17 cellular contexts compared by ENCODE assay signal in the genomic region with DNA sequence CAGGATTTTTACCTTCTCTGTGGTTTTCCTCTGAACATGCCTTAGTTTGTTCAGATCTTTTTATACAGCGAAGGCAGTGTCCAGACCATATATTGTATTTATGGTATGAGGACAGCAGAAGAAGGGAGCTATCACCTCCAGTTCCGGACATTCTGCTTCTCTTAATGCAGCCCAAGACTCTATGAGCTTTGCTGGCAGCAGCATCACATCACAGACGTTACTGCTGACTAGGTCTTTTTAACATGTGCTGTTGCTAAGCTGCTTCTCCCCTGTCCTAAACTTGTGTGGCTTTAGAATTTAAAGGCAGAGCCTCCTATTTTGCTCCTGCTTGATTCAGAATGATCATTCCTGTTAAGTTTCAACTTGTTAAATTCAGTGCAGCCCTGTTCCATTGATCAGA. TPM values are rescaled to one million over a fixed set of nuclear protein-coding genes. Genes with fewer than 3 reads are reported as not detected.
DNase-seq lines count a peak whose midpoint lies in the region; ATAC-seq, FAIRE-seq and TF ChIP-seq lines count a peak whose summit lies in the region.
"Had no signal": no experiment of that assay in that cellular context is flagged by ENCODE, and none has a peak within 500 bp of the region (broad histone marks: within the 10 kb centered on the region; RNA-seq: fewer than 3 reads in every experiment).

No MANE protein-coding gene starts in this region.

- H3F3A ChIP-seq in PC-9 (ENCODE audit: insufficient read depth, low read depth): peaks cover 40% of the 10 kb centered on the region
- no peaks in the 10 kb centered on the region for H3F3A ChIP-seq in neural cell (ENCODE audit: insufficient read depth, low read length, poor library complexity, severe bottlenecking)

- peak overlapping the region; percentile 74 to 92 (median 85) for H3K4me2 ChIP-seq in BLaER1 treated with 17β-estradiol and CSF1 and Interleukin-3, amounts not matched to agents 10 nM and 100 nM
- H3K4me2 ChIP-seq in PC-9 (no peak overlapping the region), endothelial cell of umbilical vein (ENCODE audit: insufficient read depth, low read length) (peak overlapping the region; percentile 0), neural cell (ENCODE audit: low read length) (no peak overlapping the region)

- H3K4me3 ChIP-seq in BLaER1 treated with 17β-estradiol and CSF1 and Interleukin-3, amounts not matched to agents 10 nM and 100 nM: no peak overlapping the region; a peak in 1 of 20 replicates
- H3K4me3 ChIP-seq in PC-9: no peak overlapping the region
- H3K4me3 ChIP-seq in endothelial cell of umbilical vein (replicated peaks in 1 of 3; ENCODE audit: insufficient read depth in 1 of 3, low read depth in 1 of 3, low read length in 3 of 3): no peak overlapping the region
- H3K4me3 ChIP-seq in neural cell (ENCODE audit: low read length): peak overlapping the region; percentile 17
- H3K4me3 ChIP-seq: adrenal gland, HAP-1, ovary, SK-N-MC had no signal

- no peak for TF ChIP-seq CTCF in PC-9 (conservative IDR thresholded peaks at IDR 0.05)
- no peak for TF ChIP-seq CTCF in endothelial cell of umbilical vein (IDR thresholded peaks at IDR 0.05; ENCODE audit: extremely low read depth in 1 of 2, insufficient read depth in 1 of 2, low read depth in 1 of 2, low read length in 2 of 2)
- TF ChIP-seq CTCF in neural cell (IDR thresholded peaks at IDR 0.05; ENCODE audit: poor library complexity, severe bottlenecking): no peak

- H3K9me2 ChIP-seq in PC-9 (ENCODE audit: insufficient read depth) (no peaks in the 10 kb centered on the region), neural cell (ENCODE audit: insufficient read depth, low read length) (no peaks in the 10 kb centered on the region)

- TF ChIP-seq POLR2A in endothelial cell of umbilical vein (IDR thresholded peaks at IDR 0.05; ENCODE audit: low read depth, low read length): no peak

- intact Hi-C loops in PC-9 (cut with micrococcal nuclease; ENCODE audit: unreplicated experiment): loop anchor here (5.0 kb wide), 1 partner anchor 114 kb away; no protein-coding TSS in a partner anchor
- intact Hi-C loops in endothelial cell of umbilical vein (cut with micrococcal nuclease): loop anchor here (1.0 to 2.0 kb wide), 8 partner anchors 9 to 110 kb away; a partner anchor contains a TSS

- H3K4me1 ChIP-seq in BLaER1 treated with 17β-estradiol and CSF1 and Interleukin-3, amounts not matched to agents 10 nM and 100 nM: peaks cover 44 to 99% (median 85%) of the 10 kb centered on the region in 10 experiments
- H3K4me1 ChIP-seq in PC-9 (replicated peaks; ENCODE audit: insufficient read depth) (peaks cover 85% of the 10 kb centered on the region), endothelial cell of umbilical vein (ENCODE audit: control insufficient read depth, extremely low read depth, insufficient read depth, low read length) (peaks cover 38% of the 10 kb centered on the region)
- H3K4me1 ChIP-seq: HAP-1 had no signal

- TF ChIP-seq EP300 in neural cell (conservative IDR thresholded peaks at IDR 0.05; ENCODE audit: poor library complexity, severe bottlenecking): no peak

- BruUV-seq in PC-9 (replicated peaks; lab: Mats Ljungman, UMichigan): no TSS peak
- BruUV-seq in endothelial cell of umbilical vein (replicated peaks; lab: Mats Ljungman, UMichigan): no TSS peak

- DNase-seq in PC-9 (no peak), endothelial cell of umbilical vein (ENCODE audit: low read depth, low spot score) (no peak), AG08396 (ENCODE audit: low spot score) (no peak), caudate nucleus (lab: John Stamatoyannopoulos, UW) (no peak)
- DNase-seq: adrenal gland, endodermal cell, NCI-H187 treated with DMSO at 0.1 percent for 48 hours, NCI-H82, ovary had no signal

- H3K9me1 ChIP-seq in endothelial cell of umbilical vein (replicated peaks; ENCODE audit: control insufficient read depth, extremely low read depth, insufficient read depth, low read length): no peaks in the 10 kb centered on the region

- POLR2A ChIA-PET in PC-9 (lab: Charles Lee; ENCODE audit: unreplicated experiment) (no interaction called here), endothelial cell of umbilical vein (lab: Charles Lee) (no interaction called here)

- dilution Hi-C loops in endothelial cell of umbilical vein (cut with MboI; ENCODE audit: extremely low pct_ligation_motif_present, low sequenced_read_pairs): no loop called here

- ATAC-seq in GM18873 (IDR thresholded peaks at IDR 0.05; ENCODE audit: low FRiP score, unreplicated experiment) (no peak), HG03342 (IDR thresholded peaks at IDR 0.05; ENCODE audit: unreplicated experiment) (no peak)
- ATAC-seq: WTC11 had no signal

- TF ChIP-seq RAD21 in neural cell (conservative IDR thresholded peaks at IDR 0.05): no peak

- no peaks in the 10 kb centered on the region for H3K27me3 ChIP-seq in BLaER1 treated with 17β-estradiol and CSF1 and Interleukin-3, amounts not matched to agents 10 nM and 100 nM
- H3K27me3 ChIP-seq in PC-9 (ENCODE audit: insufficient read depth, low read depth) (no peaks in the 10 kb centered on the region), endothelial cell of umbilical vein (ENCODE audit: control insufficient read depth in 2 of 2, insufficient read depth in 2 of 2, low read length in 2 of 2) (no peaks in the 10 kb centered on the region), neural cell (ENCODE audit: insufficient read depth, low read depth, low read length) (no peaks in the 10 kb centered on the region)
- H3K27me3 ChIP-seq: adrenal gland, ovary had no signal

- H4K20me1 ChIP-seq in BLaER1 treated with 17β-estradiol and CSF1 and Interleukin-3, amounts not matched to agents 10 nM and 100 nM: no peaks in the 10 kb centered on the region
- H4K20me1 ChIP-seq in PC-9 (ENCODE audit: insufficient read depth) (no peaks in the 10 kb centered on the region), endothelial cell of umbilical vein (replicated peaks; ENCODE audit: control insufficient read depth, extremely low read depth, insufficient read depth, low read length) (no peaks in the 10 kb centered on the region), neural cell (ENCODE audit: insufficient read depth) (no peaks in the 10 kb centered on the region)

- peak overlapping the region in 9 of 11 experiments; percentile 7 to 72 (median 45); a peak in 10 of 22 replicates for H3K9ac ChIP-seq in BLaER1 treated with 17β-estradiol and CSF1 and Interleukin-3, amounts not matched to agents 10 nM and 100 nM
- H3K9ac ChIP-seq in endothelial cell of umbilical vein (replicated peaks; ENCODE audit: extremely low read depth, insufficient read depth, low read length) (peak overlapping the region; percentile 25), neural cell (ENCODE audit: low read length) (peak overlapping the region; percentile 13)

- H3K9me3 ChIP-seq in BLaER1 treated with 17β-estradiol and CSF1 and Interleukin-3, amounts not matched to agents 10 nM and 100 nM (replicated peaks in 1 of 11): no peaks in the 10 kb centered on the region
- H3K9me3 ChIP-seq in PC-9 (ENCODE audit: insufficient read depth, low read depth) (no peaks in the 10 kb centered on the region), endothelial cell of umbilical vein (replicated peaks; ENCODE audit: control insufficient read depth, insufficient read depth, low read length) (no peaks in the 10 kb centered on the region), neural cell (ENCODE audit: low read length) (no peaks in the 10 kb centered on the region)
- H3K9me3 ChIP-seq: adrenal gland, HAP-1, ovary had no signal

- H3K79me2 ChIP-seq in PC-9 (ENCODE audit: low read depth) (peaks cover 62% of the 10 kb centered on the region), endothelial cell of umbilical vein (ENCODE audit: control insufficient read depth, insufficient read depth, low read length) (peaks cover 84% of the 10 kb centered on the region), neural cell (replicated peaks; ENCODE audit: insufficient read depth, low read length) (no peaks in the 10 kb centered on the region)

- H3K36me3 ChIP-seq in BLaER1 treated with 17β-estradiol and CSF1 and Interleukin-3, amounts not matched to agents 10 nM and 100 nM: no peaks in the 10 kb centered on the region
- no peaks in the 10 kb centered on the region for H3K36me3 ChIP-seq in PC-9 (ENCODE audit: low read depth)
- no peaks in the 10 kb centered on the region for H3K36me3 ChIP-seq in endothelial cell of umbilical vein (ENCODE audit: control insufficient read depth in 2 of 2, extremely low read depth in 1 of 2, insufficient read depth in 2 of 2, low read length in 2 of 2)
- H3K36me3 ChIP-seq in neural cell (ENCODE audit: insufficient read depth, low read length): no peaks in the 10 kb centered on the region
- H3K36me3 ChIP-seq: adrenal gland, HAP-1, ovary had no signal

- CTCF ChIA-PET in PC-9 (lab: Charles Lee) (no interaction called here), endothelial cell of umbilical vein (lab: Charles Lee) (interaction anchor here (0.9 to 5.5 kb wide), 19 partner anchors 8 to 115 kb away, joined by 3 to 33 read pairs (median 4); no protein-coding TSS in a partner anchor)

- FAIRE-seq in endothelial cell of umbilical vein (lab: Jason Lieb, UNC): no peak

- H2AFZ ChIP-seq in PC-9 (no peak overlapping the region), endothelial cell of umbilical vein (ENCODE audit: low read depth, low read length) (no peak overlapping the region), neural cell (ENCODE audit: low read depth, low read length) (no peak overlapping the region)

- H3K27ac ChIP-seq in BLaER1 treated with 17β-estradiol and CSF1 and Interleukin-3, amounts not matched to agents 10 nM and 100 nM: peak overlapping the region in 10 of 11 experiments; percentile 43 to 80 (median 66); a peak in 20 of 22 replicates
- H3K27ac ChIP-seq in PC-9 (peak overlapping the region; percentile 85; the same call in 1 of the 2 replicates), endothelial cell of umbilical vein (ENCODE audit: insufficient read depth, low read depth, low read length) (peak overlapping the region; percentile 63), neural cell (ENCODE audit: low read length) (no peak overlapping the region), caudate nucleus (ENCODE audit: low read depth, low read length) (no peak overlapping the region)
- H3K27ac ChIP-seq: C4-2B, ovary, SK-N-MC had no signal

TF ChIP-seq in endothelial cell of umbilical vein, 7 proteins besides CTCF, POLR2A, EP300 and RAD21 (continues in another document):
- no peak for TF ChIP-seq FOS (IDR thresholded peaks at IDR 0.05; ENCODE audit: borderline replicate concordance, insufficient read depth, low read length)

TF ChIP-seq in neural cell, 6 proteins besides CTCF, POLR2A, EP300 and RAD21 (continues in another document):
- no peak for TF ChIP-seq POLR2AphosphoS5 (IDR thresholded peaks at IDR 0.05)

RNA-seq across cellular contexts. Expression of a gene that starts 13.4 kb away (rescaled TPM):
- total RNA-seq in PC-9 (2021) (30.5 and 32.4 TPM in 2 replicates), endothelial cell of umbilical vein (200 and 222 TPM in 2 replicates)
- polyA plus RNA-seq in endothelial cell of umbilical vein (64.7 and 67.6 TPM in 2 replicates), neural cell (1.4 and 2.2 TPM in 2 replicates)
- polyA plus RNA-seq in endothelial cell of umbilical vein (2011; cell fraction: cytosol; rRNA removed): 74.6 and 84.6 TPM in 2 replicates
- polyA plus RNA-seq in endothelial cell of umbilical vein (2011; cell fraction: nucleus; rRNA removed): 108 and 127 TPM in 2 replicates
- polyA plus RNA-seq in endothelial cell of umbilical vein (2012): 116 and 178 TPM in 2 replicates
- polyA minus RNA-seq in endothelial cell of umbilical vein (248 and 293 TPM in 2 replicates), neural cell (1.7 and 4.6 TPM in 2 replicates)
- polyA minus RNA-seq in endothelial cell of umbilical vein (2011; cell fraction: cytosol; rRNA and poly(A)+ RNA removed): 2.5 TPM
- 222 and 257 TPM in 2 replicates for polyA minus RNA-seq in endothelial cell of umbilical vein (2011; cell fraction: nucleus; rRNA and poly(A)+ RNA removed)

Comparison
In these comparisons a context has a peak if more than half of its experiments do, and no peak if none do; other contexts are left out.
1. H3K27ac ChIP-seq: peak in BLaER1 treated with 17β-estradiol and CSF1 and Interleukin-3, amounts not matched to agents 10 nM and 100 nM (10 of 11), PC-9 (single experiment) and endothelial cell of umbilical vein (single experiment); none in neural cell (single experiment) and caudate nucleus (single experiment).
2. H3K4me2 ChIP-seq: peak in BLaER1 treated with 17β-estradiol and CSF1 and Interleukin-3, amounts not matched to agents 10 nM and 100 nM (11 of 11) and endothelial cell of umbilical vein (single experiment); none in PC-9 (single experiment) and neural cell (single experiment).
3. Peak in every context shown above with its lines, with median percentiles within 50 percentile points of each other: H3K9ac ChIP-seq.